ENCODE assay signal across 1 cellular context in genomic region chrX:71214604-71215334, GRCh38.
A peak's percentile ranks its signal among the peaks of the same experiment; 100 is the strongest.
TF ChIP-seq lines count a peak whose summit lies in the region.

No MANE protein-coding gene starts in this region.

TF ChIP-seq in HepG2, 621 proteins besides CTCF, POLR2A, EP300 and RAD21 (continued from another document and continues in another):
- TF ChIP-seq, protein P1, sequence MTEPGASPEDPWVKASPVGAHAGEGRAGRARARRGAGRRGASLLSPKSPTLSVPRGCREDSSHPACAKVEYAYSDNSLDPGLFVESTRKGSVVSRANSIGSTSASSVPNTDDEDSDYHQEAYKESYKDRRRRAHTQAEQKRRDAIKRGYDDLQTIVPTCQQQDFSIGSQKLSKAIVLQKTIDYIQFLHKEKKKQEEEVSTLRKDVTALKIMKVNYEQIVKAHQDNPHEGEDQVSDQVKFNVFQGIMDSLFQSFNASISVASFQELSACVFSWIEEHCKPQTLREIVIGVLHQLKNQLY (CRISPR knock-in tag; IDR thresholded peaks at IDR 0.05), result no peak
- no peak for TF ChIP-seq ZSCAN9 (CRISPR knock-in tag; IDR thresholded peaks at IDR 0.05; ENCODE audit: borderline replicate concordance)
- no peak for TF ChIP-seq ZNF546 (CRISPR knock-in tag; conservative IDR thresholded peaks at IDR 0.05)
- TF ChIP-seq, protein P2, sequence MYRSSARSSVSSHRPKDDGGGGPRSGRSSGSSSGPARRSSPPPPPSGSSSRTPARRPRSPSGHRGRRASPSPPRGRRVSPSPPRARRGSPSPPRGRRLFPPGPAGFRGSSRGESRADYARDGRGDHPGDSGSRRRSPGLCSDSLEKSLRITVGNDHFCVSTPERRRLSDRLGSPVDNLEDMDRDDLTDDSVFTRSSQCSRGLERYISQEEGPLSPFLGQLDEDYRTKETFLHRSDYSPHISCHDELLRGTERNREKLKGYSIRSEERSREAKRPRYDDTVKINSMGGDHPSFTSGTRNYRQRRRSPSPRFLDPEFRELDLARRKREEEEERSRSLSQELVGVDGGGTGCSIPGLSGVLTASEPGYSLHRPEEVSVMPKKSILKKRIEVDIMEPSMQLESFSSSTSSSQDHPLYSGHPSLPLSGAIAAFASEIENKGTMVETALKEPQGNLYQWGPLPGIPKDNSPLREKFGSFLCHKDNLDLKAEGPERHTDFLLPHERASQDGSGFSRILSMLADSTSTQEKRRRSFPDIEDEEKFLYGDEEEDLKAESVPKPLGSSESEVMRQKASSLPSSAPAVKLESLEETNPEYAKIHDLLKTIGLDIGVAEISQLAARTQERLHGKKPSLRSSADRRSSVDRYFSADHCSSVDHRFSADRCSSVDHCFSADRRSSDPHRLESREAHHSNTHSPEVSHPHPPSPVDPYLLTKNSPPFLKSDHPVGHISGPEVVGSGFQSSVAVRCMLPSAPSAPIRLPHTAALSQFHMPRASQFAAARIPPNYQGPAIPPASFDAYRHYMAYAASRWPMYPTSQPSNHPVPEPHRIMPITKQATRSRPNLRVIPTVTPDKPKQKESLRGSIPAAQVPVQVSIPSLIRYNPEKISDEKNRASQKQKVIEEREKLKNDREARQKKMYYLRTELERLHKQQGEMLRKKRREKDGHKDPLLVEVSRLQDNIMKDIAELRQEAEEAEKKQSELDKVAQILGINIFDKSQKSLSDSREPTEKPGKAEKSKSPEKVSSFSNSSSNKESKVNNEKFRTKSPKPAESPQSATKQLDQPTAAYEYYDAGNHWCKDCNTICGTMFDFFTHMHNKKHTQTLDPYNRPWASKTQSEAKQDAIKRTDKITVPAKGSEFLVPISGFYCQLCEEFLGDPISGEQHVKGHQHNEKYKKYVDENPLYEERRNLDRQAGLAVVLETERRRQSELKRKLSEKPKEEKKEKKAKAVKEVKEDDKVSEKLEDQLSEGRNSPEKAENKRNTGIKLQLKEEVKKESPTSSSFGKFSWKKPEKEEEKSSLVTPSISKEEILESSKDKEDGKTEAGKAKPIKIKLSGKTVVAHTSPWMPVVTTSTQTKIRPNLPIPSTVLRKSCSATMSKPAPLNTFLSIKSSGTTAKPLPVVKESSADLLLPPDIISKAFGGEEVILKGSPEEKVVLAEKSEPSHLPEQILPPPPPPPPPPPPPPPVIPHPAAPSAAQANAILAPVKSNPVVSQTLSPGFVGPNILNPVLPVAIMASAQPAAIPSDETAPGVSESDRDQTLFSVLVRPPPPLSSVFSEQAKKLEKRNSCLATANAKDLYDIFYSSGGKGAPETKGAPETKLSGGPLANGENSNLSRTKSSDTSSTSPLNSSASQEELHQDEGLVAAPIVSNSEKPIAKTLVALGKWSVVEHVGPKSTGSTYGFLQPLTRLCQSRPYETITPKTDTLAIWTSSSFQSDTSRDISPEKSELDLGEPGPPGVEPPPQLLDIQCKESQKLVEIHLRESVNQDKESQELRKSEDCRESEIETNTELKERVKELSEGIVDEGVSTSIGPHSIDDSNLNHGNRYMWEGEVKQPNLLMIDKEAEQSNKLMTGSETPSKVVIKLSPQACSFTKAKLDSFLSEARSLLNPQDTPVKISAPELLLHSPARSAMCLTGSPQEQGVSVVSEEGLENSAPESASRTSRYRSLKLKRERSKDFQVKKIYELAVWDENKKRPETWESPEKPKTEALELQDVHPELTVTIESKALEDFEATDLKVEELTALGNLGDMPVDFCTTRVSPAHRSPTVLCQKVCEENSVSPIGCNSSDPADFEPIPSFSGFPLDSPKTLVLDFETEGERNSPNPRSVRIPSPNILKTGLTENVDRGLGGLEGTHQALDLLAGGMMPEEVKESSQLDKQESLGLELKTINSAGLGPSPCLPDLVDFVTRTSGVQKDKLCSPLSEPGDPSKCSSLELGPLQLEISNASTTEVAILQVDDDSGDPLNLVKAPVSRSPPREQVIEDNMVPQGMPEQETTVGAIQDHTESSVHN (CRISPR knock-in tag; IDR thresholded peaks at IDR 0.05), result no peak
- no peak for TF ChIP-seq MTF2 (CRISPR knock-in tag; IDR thresholded peaks at IDR 0.05; ENCODE audit: borderline replicate concordance)
- TF ChIP-seq ZBTB7B (CRISPR knock-in tag; IDR thresholded peaks at IDR 0.05), result no peak
- TF ChIP-seq HMG20B (CRISPR knock-in tag; conservative IDR thresholded peaks at IDR 0.05), result no peak
- TF ChIP-seq PAWR (CRISPR knock-in tag; IDR thresholded peaks at IDR 0.05; ENCODE audit: borderline replicate concordance), result peak; percentile 54; the same call in 1 of the 2 replicates
- no peak for TF ChIP-seq SMARCE1 (IDR thresholded peaks at IDR 0.05; ENCODE audit: borderline replicate concordance)
- TF ChIP-seq FOXP1 (IDR thresholded peaks at IDR 0.05), result no peak
- TF ChIP-seq FOXP1 (CRISPR knock-in tag; IDR thresholded peaks at IDR 0.05), result no peak
- no peak for TF ChIP-seq TSC22D2 (CRISPR knock-in tag; IDR thresholded peaks at IDR 0.05; ENCODE audit: borderline replicate concordance)
- TF ChIP-seq, protein P3, sequence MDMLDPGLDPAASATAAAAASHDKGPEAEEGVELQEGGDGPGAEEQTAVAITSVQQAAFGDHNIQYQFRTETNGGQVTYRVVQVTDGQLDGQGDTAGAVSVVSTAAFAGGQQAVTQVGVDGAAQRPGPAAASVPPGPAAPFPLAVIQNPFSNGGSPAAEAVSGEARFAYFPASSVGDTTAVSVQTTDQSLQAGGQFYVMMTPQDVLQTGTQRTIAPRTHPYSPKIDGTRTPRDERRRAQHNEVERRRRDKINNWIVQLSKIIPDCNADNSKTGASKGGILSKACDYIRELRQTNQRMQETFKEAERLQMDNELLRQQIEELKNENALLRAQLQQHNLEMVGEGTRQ (IDR thresholded peaks at IDR 0.05; ENCODE audit: low read depth, low read length), result no peak
- TF ChIP-seq, protein P3 (CRISPR knock-in tag; IDR thresholded peaks at IDR 0.05; ENCODE audit: borderline replicate concordance), result peak; percentile 43; the same call in 1 of the 2 replicates
- TF ChIP-seq ZHX1 (CRISPR knock-in tag; IDR thresholded peaks at IDR 0.05; ENCODE audit: low read depth), result no peak
- TF ChIP-seq, protein P4, sequence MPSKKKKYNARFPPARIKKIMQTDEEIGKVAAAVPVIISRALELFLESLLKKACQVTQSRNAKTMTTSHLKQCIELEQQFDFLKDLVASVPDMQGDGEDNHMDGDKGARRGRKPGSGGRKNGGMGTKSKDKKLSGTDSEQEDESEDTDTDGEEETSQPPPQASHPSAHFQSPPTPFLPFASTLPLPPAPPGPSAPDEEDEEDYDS (CRISPR knock-in tag; IDR thresholded peaks at IDR 0.05), result peak; percentile 95
- TF ChIP-seq ELK4 (CRISPR knock-in tag; IDR thresholded peaks at IDR 0.05; ENCODE audit: borderline replicate concordance), result no peak
- peak; percentile 47; the same call in 1 of the 2 replicates for TF ChIP-seq ERF (CRISPR knock-in tag; IDR thresholded peaks at IDR 0.05)
- TF ChIP-seq, protein P5, sequence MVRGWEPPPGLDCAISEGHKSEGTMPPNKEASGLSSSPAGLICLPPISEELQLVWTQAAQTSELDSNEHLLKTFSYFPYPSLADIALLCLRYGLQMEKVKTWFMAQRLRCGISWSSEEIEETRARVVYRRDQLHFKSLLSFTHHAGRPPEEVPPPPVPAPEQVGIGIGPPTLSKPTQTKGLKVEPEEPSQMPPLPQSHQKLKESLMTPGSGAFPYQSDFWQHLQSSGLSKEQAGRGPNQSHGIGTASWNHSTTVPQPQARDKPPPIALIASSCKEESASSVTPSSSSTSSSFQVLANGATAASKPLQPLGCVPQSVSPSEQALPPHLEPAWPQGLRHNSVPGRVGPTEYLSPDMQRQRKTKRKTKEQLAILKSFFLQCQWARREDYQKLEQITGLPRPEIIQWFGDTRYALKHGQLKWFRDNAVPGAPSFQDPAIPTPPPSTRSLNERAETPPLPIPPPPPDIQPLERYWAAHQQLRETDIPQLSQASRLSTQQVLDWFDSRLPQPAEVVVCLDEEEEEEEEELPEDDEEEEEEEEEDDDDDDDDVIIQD (CRISPR knock-in tag; IDR thresholded peaks at IDR 0.05; ENCODE audit: low read depth), result 0 out of 2 replicates have a peak, but pooled peaks have one; percentile 37
- TF ChIP-seq ZNF124 (CRISPR knock-in tag; IDR thresholded peaks at IDR 0.05), result no peak
- no peak for TF ChIP-seq NFIC (IDR thresholded peaks at IDR 0.05; ENCODE audit: low read length)
- TF ChIP-seq CREM (IDR thresholded peaks at IDR 0.05), result no peak; the same call in 1 of the 2 replicates
- no peak for TF ChIP-seq CREM (CRISPR knock-in tag; IDR thresholded peaks at IDR 0.05)
- TF ChIP-seq, protein P6, sequence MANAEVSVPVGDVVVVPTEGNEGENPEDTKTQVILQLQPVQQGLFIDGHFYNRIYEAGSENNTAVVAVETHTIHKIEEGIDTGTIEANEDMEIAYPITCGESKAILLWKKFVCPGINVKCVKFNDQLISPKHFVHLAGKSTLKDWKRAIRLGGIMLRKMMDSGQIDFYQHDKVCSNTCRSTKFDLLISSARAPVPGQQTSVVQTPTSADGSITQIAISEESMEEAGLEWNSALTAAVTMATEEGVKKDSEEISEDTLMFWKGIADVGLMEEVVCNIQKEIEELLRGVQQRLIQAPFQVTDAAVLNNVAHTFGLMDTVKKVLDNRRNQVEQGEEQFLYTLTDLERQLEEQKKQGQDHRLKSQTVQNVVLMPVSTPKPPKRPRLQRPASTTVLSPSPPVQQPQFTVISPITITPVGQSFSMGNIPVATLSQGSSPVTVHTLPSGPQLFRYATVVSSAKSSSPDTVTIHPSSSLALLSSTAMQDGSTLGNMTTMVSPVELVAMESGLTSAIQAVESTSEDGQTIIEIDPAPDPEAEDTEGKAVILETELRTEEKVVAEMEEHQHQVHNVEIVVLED (CRISPR knock-in tag; IDR thresholded peaks at IDR 0.05; ENCODE audit: borderline replicate concordance), result no peak
- TF ChIP-seq ZNF354B (CRISPR knock-in tag; IDR thresholded peaks at IDR 0.05), result no peak
- TF ChIP-seq, protein P7, sequence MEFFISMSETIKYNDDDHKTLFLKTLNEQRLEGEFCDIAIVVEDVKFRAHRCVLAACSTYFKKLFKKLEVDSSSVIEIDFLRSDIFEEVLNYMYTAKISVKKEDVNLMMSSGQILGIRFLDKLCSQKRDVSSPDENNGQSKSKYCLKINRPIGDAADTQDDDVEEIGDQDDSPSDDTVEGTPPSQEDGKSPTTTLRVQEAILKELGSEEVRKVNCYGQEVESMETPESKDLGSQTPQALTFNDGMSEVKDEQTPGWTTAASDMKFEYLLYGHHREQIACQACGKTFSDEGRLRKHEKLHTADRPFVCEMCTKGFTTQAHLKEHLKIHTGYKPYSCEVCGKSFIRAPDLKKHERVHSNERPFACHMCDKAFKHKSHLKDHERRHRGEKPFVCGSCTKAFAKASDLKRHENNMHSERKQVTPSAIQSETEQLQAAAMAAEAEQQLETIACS (CRISPR knock-in tag; IDR thresholded peaks at IDR 0.05), result no peak
- TF ChIP-seq HIC2 (CRISPR knock-in tag; IDR thresholded peaks at IDR 0.05; ENCODE audit: low read depth), result peak; percentile 68; the same call in 1 of the 2 replicates
- no peak for TF ChIP-seq ZXDC (CRISPR knock-in tag; IDR thresholded peaks at IDR 0.05)
